In the genomic region with DNA sequence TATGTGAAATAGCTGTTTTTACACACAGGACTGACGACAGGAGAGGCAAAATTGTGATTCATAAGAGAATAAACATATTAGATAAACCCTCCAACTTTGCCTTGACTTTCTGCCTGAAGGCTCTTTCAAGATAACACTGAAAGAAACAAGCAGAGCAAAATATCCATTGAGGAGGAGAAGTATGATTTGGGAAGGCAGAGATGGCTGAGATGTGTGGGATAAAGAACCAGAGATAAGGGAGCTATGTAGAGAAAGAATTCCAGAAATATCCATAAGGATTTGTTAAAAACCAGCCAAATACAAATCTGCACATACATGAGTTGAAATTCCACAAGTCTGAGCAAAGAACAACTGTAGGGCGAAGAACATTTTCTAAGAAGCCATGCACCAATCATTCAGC, we compare ENCODE assay signal across 21 cellular contexts.
"Had no signal": no experiment of that assay in that cellular context is flagged by ENCODE, and none has a peak within 500 bp of the region (broad histone marks: within the 10 kb centered on the region; RNA-seq: fewer than 3 reads in every experiment).

No MANE protein-coding gene starts in this region.

- H3K27me3 ChIP-seq: dorsolateral prefrontal cortex, esophagus muscularis mucosa, foreskin keratinocyte, gastroesophageal sphincter, heart left ventricle, hepatocyte, left lung had no signal

- H3K27ac Mint-ChIP-seq: effector memory CD8-positive, alpha-beta T cell; endodermal cell; immature natural killer cell had no signal

- H3K27ac ChIP-seq: coronary artery, dorsolateral prefrontal cortex, esophagus muscularis mucosa, foreskin keratinocyte, gastroesophageal sphincter, heart left ventricle, hepatocyte, left lung, lower lobe of right lung had no signal

- H3K4me1 ChIP-seq: esophagus muscularis mucosa, foreskin keratinocyte, gastroesophageal sphincter, heart left ventricle, left lung, lower lobe of right lung had no signal

- ATAC-seq: effector memory CD8-positive, alpha-beta T cell; foreskin keratinocyte; gastroesophageal sphincter; heart left ventricle; left lung; left ventricle myocardium superior; lower lobe of right lung had no signal

- H3K4me1 Mint-ChIP-seq: immature natural killer cell had no signal

- H3K36me3 ChIP-seq: esophagus muscularis mucosa, gastroesophageal sphincter, heart left ventricle, left lung, lower lobe of right lung had no signal

- H3K79me2 ChIP-seq: hepatocyte had no signal

- H2AFZ ChIP-seq: hepatocyte had no signal

- H3K4me3 ChIP-seq: coronary artery, dorsolateral prefrontal cortex, esophagus muscularis mucosa, gastroesophageal sphincter, heart left ventricle, hepatocyte, left lung, lower lobe of right lung had no signal

- H3K4me2 ChIP-seq: hepatocyte had no signal

- H3K27me3 Mint-ChIP-seq: effector memory CD8-positive, alpha-beta T cell had no signal

- DNase-seq: dermis blood vessel endothelial cell; dorsolateral prefrontal cortex; effector CD8-positive, alpha-beta T cell; effector memory CD8-positive, alpha-beta T cell; endodermal cell; foreskin keratinocyte; heart left ventricle; hypothalamus; immature natural killer cell; islet precursor cell; kidney; kidney glomerular epithelial cell; left lung; left ventricle myocardium superior; lower lobe of right lung; mesenchymal stem cell; midbrain had no signal

- H3K4me3 Mint-ChIP-seq: effector memory CD8-positive, alpha-beta T cell; endodermal cell; immature natural killer cell had no signal

- H3K9me3 ChIP-seq: esophagus muscularis mucosa, gastroesophageal sphincter, lower lobe of right lung had no signal
